Comparison of ENCODE assay signal across 23 cellular contexts in the genomic region with DNA sequence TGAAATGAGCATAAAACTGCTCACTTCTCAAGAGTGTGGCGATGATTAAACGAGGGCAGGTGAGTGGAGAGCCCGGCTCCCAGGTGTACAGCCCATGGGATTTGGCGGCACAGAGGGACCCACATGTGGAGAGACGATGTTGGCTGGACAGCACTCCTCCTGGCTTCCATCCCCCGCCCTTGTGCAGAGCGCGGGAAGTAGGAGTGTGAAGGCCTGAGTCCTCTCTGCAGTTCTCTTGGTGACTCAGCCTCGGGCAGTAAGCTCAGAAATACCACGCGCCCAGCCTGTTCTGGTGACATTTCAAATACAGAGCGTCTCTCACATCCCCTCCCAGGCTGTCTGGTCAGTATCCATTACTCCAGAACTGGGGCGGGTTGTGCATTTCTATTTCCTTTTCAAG.
"Had no signal": no experiment of that assay in that cellular context is flagged by ENCODE, and none has a peak within 500 bp of the region (broad histone marks: within the 10 kb centered on the region; RNA-seq: fewer than 3 reads in every experiment).

No MANE protein-coding gene starts in this region.

- H3K27ac Mint-ChIP-seq: activated B cell treated with CpG ODN at 0.5 μM for 24 hours; activated CD4-positive, alpha-beta T cell treated with anti-CD3 and anti-CD28 coated beads for 36 hours; activated naive CD8-positive, alpha-beta T cell; activated T-helper 2 cell treated with anti-CD3 and anti-CD28 coated beads, Interferon-gamma antibody, Interleukin-2, Interleukin-4, amounts not matched to agents 10 μg/mL and 5 μg/mL and 100 μg/mL, durations not matched to agents 14 hours and 24 hours and 36 hours; dendritic cell treated with granulocyte-macrophage colony-stimulating factor and Interleukin-4, amounts not matched to agents 40 ng/mL and 50 ng/mL, for 4 days; immature natural killer cell; natural killer cell had no signal

- H3K4me3 Mint-ChIP-seq: activated B cell treated with CpG ODN at 0.5 μM for 24 hours; activated CD4-positive, alpha-beta T cell treated with anti-CD3 and anti-CD28 coated beads for 36 hours; activated naive CD8-positive, alpha-beta T cell; activated T-cell treated with anti-CD3 and anti-CD28 coated beads, Interleukin-2, amount 50 U/mL, for 4 hours; dendritic cell treated with granulocyte-macrophage colony-stimulating factor and Interleukin-4, amounts not matched to agents 40 ng/mL and 50 ng/mL, for 4 days; immature natural killer cell; natural killer cell had no signal

- H3K36me3 Mint-ChIP-seq: activated naive CD8-positive, alpha-beta T cell; immature natural killer cell; natural killer cell had no signal

- ATAC-seq: activated CD4-positive, alpha-beta T cell treated with anti-CD3 and anti-CD28 coated beads for 36 hours; activated T-cell treated with anti-CD3 and anti-CD28 coated beads, Interleukin-2, amount 50 U/mL, for 4 hours; natural killer cell; psoas muscle had no signal

- H3K4me1 Mint-ChIP-seq: activated B cell treated with CpG ODN at 0.5 μM for 24 hours; activated CD4-positive, alpha-beta T cell treated with anti-CD3 and anti-CD28 coated beads for 36 hours; immature natural killer cell; natural killer cell had no signal

- DNase-seq: activated B cell treated with CpG ODN at 0.5 μM for 24 hours; activated CD4-positive, alpha-beta T cell treated with anti-CD3 and anti-CD28 coated beads for 36 hours; activated CD4-positive, alpha-beta T cell treated with anti-CD3 and anti-CD28 coated beads, Interleukin-2, amount 50 U/mL, for 4 hours; activated CD8-positive, alpha-beta memory T cell treated with anti-CD3 and anti-CD28 coated beads, Interleukin-2, amount 50 U/mL, for 48 hours; activated naive CD4-positive, alpha-beta T cell; activated T-cell treated with anti-CD3 and anti-CD28 coated beads, Interleukin-2, amount 50 U/mL, for 4 hours; adrenal gland; brain microvascular endothelial cell; caudate nucleus; effector CD4-positive, alpha-beta T cell; foreskin melanocyte; immature natural killer cell; kidney glomerular epithelial cell; midbrain; natural killer cell; ovary; psoas muscle; stimulated activated CD4-positive, alpha-beta T cell treated with anti-CD3 and anti-CD28 coated beads, Interleukin-4, amount 100 ng/mL, for 24 hours; stimulated activated naive CD4-positive, alpha-beta T cell treated with Interleukin-2 at 50 U/mL for 16 hours; T1000 had no signal

- H3K9me3 Mint-ChIP-seq: activated B cell treated with CpG ODN at 0.5 μM for 24 hours; activated T-cell treated with anti-CD3 and anti-CD28 coated beads, Interleukin-2, amount 50 U/mL, for 4 hours; activated T-helper 2 cell treated with anti-CD3 and anti-CD28 coated beads, Interferon-gamma antibody, Interleukin-2, Interleukin-4, amounts not matched to agents 10 μg/mL and 5 μg/mL and 100 μg/mL, durations not matched to agents 14 hours and 24 hours and 36 hours; dendritic cell treated with granulocyte-macrophage colony-stimulating factor and Interleukin-4, amounts not matched to agents 40 ng/mL and 50 ng/mL, for 4 days; natural killer cell had no signal
